ENCODE assay signal across 15 cellular contexts in genomic region chr14:68384881-68385280, GRCh38.
A peak's percentile ranks its signal among the peaks of the same experiment; 100 is the strongest.
DNase-seq lines count a peak whose midpoint lies in the region; ATAC-seq and TF ChIP-seq lines count a peak whose summit lies in the region.
"Had no signal": no experiment of that assay in that cellular context is flagged by ENCODE, and none has a peak within 500 bp of the region (broad histone marks: within the 10 kb centered on the region; RNA-seq: fewer than 3 reads in every experiment).

No MANE protein-coding gene starts in this region.

- no peaks in the 10 kb centered on the region for H3K9me3 ChIP-seq in colonic mucosa
- no peaks in the 10 kb centered on the region for H3K9me3 ChIP-seq in lower lobe of right lung
- H3K9me3 ChIP-seq in stomach, result no peaks in the 10 kb centered on the region
- H3K9me3 ChIP-seq in T-helper 17 cell (ENCODE audit: control insufficient read depth, low read length, poor library complexity, severe bottlenecking), result no peaks in the 10 kb centered on the region
- no peaks in the 10 kb centered on the region for H3K9me3 ChIP-seq in OCI-LY7 (ENCODE audit: low read length)
- H3K9me3 ChIP-seq: BLaER1 had no signal

- CTCF ChIA-PET in activated CD8-positive, alpha-beta T cell treated with anti-CD3 and anti-CD28 coated beads, Interleukin-2, amount 10 ng/mL, durations not matched to agents 7 days and 5 days (lab: Charles Lee), result interaction anchor here (0.9 kb wide), 1 partner anchor 56 kb away, joined by 3 read pairs; no protein-coding TSS in a partner anchor
- CTCF ChIA-PET in OCI-LY7 (lab: Charles Lee; ENCODE audit: unreplicated experiment), result no interaction called here

- WGBS in stomach, 5 donors, result 76 to 86% (median 84%) methylated on average over 9 of the region's 9 CpGs

- DNase-seq in MV-4-11 (lab: John Stamatoyannopoulos, UW) (peak; percentile 58), colonic mucosa (no peak), lower lobe of right lung (no peak), stomach (no peak), T-helper 17 cell (no peak), OCI-LY7 (ENCODE audit: low spot score) (no peak)
- no peak for DNase-seq in activated CD8-positive, alpha-beta T cell treated with anti-CD3 and anti-CD28 coated beads, Interleukin-2, amount 10 ng/mL, durations not matched to agents 7 days and 5 days
- DNase-seq: activated CD4-positive, alpha-beta T cell treated with anti-CD3 and anti-CD28 coated beads, Interleukin-2, amount 10 ng/mL, durations not matched to agents 7 days and 5 days; immature natural killer cell; natural killer cell; SW 1271 had no signal

- no peak overlapping the region for H3K4me2 ChIP-seq in OCI-LY7 (ENCODE audit: low read length)
- H3K4me2 ChIP-seq: BLaER1 had no signal

- intact Hi-C loops in colonic mucosa (cut with DNase I) (no loop called here), lower lobe of right lung (cut with DNase I) (no loop called here), stomach (cut with DNase I; ENCODE audit: low total_unique reads) (no loop called here), OCI-LY7 (cut with micrococcal nuclease; ENCODE audit: unreplicated experiment) (no loop called here)

- no peaks in the 10 kb centered on the region for H3K4me1 ChIP-seq in colonic mucosa
- peaks cover 45% of the 10 kb centered on the region for H3K4me1 ChIP-seq in lower lobe of right lung
- H3K4me1 ChIP-seq in stomach, result peaks cover 0 to 36% (median 24%) of the 10 kb centered on the region in 4 donors
- H3K4me1 ChIP-seq in OCI-LY7 (ENCODE audit: insufficient read depth, low read length, poor library complexity, severe bottlenecking), result peaks cover 19% of the 10 kb centered on the region

- H3K27me3 ChIP-seq in colonic mucosa (no peaks in the 10 kb centered on the region), lower lobe of right lung (ENCODE audit: low read depth) (no peaks in the 10 kb centered on the region), stomach (no peaks in the 10 kb centered on the region)
- H3K27me3 ChIP-seq: BLaER1, cardiac muscle cell had no signal

- H3K27ac ChIP-seq in colonic mucosa (peak overlapping the region; percentile 31), lower lobe of right lung (peak overlapping the region; percentile 76), stomach (peak overlapping the region in 4 of 5 donors; percentile 58 to 80 (median 76)), OCI-LY7 (ENCODE audit: low read depth, low read length, poor library complexity, severe bottlenecking) (no peak overlapping the region)
- H3K27ac ChIP-seq: BLaER1, cardiac muscle cell had no signal

- H3K79me2 ChIP-seq in OCI-LY7 (ENCODE audit: insufficient read depth, low read depth, low read length), result no peaks in the 10 kb centered on the region

- TF ChIP-seq EP300 in stomach (IDR thresholded peaks at IDR 0.05), result no peak

- no peaks in the 10 kb centered on the region for H3K9me3 Mint-ChIP-seq in activated CD8-positive, alpha-beta T cell treated with anti-CD3 and anti-CD28 coated beads, Interleukin-2, amount 10 ng/mL, durations not matched to agents 7 days and 5 days (ENCODE audit: insufficient read depth)
- H3K9me3 Mint-ChIP-seq: activated CD4-positive, alpha-beta T cell treated with anti-CD3 and anti-CD28 coated beads, Interleukin-2, amount 10 ng/mL, durations not matched to agents 7 days and 5 days; activated T-helper 2 cell treated with anti-CD3 and anti-CD28 coated beads, Interferon-gamma antibody, Interleukin-2, Interleukin-4, amounts not matched to agents 10 μg/mL and 5 μg/mL and 100 μg/mL, durations not matched to agents 14 hours and 24 hours and 36 hours; immature natural killer cell; natural killer cell had no signal

- BruUV-seq in OCI-LY7 (replicated peaks; lab: Mats Ljungman, UMichigan), result no TSS peak

- no peak overlapping the region for H3K27ac Mint-ChIP-seq in activated CD8-positive, alpha-beta T cell treated with anti-CD3 and anti-CD28 coated beads, Interleukin-2, amount 10 ng/mL, durations not matched to agents 7 days and 5 days
- no peak overlapping the region for H3K27ac Mint-ChIP-seq in T-helper 17 cell
- H3K27ac Mint-ChIP-seq: activated CD4-positive, alpha-beta T cell treated with anti-CD3 and anti-CD28 coated beads, Interleukin-2, amount 10 ng/mL, durations not matched to agents 7 days and 5 days; activated T-helper 2 cell treated with anti-CD3 and anti-CD28 coated beads, Interferon-gamma antibody, Interleukin-2, Interleukin-4, amounts not matched to agents 10 μg/mL and 5 μg/mL and 100 μg/mL, durations not matched to agents 14 hours and 24 hours and 36 hours; natural killer cell had no signal

- no peaks in the 10 kb centered on the region for H3K27me3 Mint-ChIP-seq in activated CD8-positive, alpha-beta T cell treated with anti-CD3 and anti-CD28 coated beads, Interleukin-2, amount 10 ng/mL, durations not matched to agents 7 days and 5 days (ENCODE audit: low read depth)
- no peaks in the 10 kb centered on the region for H3K27me3 Mint-ChIP-seq in T-helper 17 cell
- H3K27me3 Mint-ChIP-seq: activated CD4-positive, alpha-beta T cell treated with anti-CD3 and anti-CD28 coated beads, Interleukin-2, amount 10 ng/mL, durations not matched to agents 7 days and 5 days had no signal

- H3K36me3 Mint-ChIP-seq in activated CD8-positive, alpha-beta T cell treated with anti-CD3 and anti-CD28 coated beads, Interleukin-2, amount 10 ng/mL, durations not matched to agents 7 days and 5 days (ENCODE audit: low read depth), result no peaks in the 10 kb centered on the region
- H3K36me3 Mint-ChIP-seq in T-helper 17 cell (ENCODE audit: low read depth), result no peaks in the 10 kb centered on the region
- H3K36me3 Mint-ChIP-seq: immature natural killer cell, natural killer cell had no signal

- H4K20me1 ChIP-seq in OCI-LY7 (ENCODE audit: insufficient read depth, low read length), result no peaks in the 10 kb centered on the region
- H4K20me1 ChIP-seq: BLaER1 had no signal

- H3K4me3 Mint-ChIP-seq in activated CD8-positive, alpha-beta T cell treated with anti-CD3 and anti-CD28 coated beads, Interleukin-2, amount 10 ng/mL, durations not matched to agents 7 days and 5 days, result no peak overlapping the region
- H3K4me3 Mint-ChIP-seq in T-helper 17 cell, result no peak overlapping the region
- H3K4me3 Mint-ChIP-seq: activated CD4-positive, alpha-beta T cell treated with anti-CD3 and anti-CD28 coated beads, Interleukin-2, amount 10 ng/mL, durations not matched to agents 7 days and 5 days; immature natural killer cell; natural killer cell had no signal

- POLR2A ChIA-PET in activated CD8-positive, alpha-beta T cell treated with anti-CD3 and anti-CD28 coated beads, Interleukin-2, amount 10 ng/mL, durations not matched to agents 7 days and 5 days (lab: Charles Lee), result no interaction called here
- POLR2A ChIA-PET in OCI-LY7 (lab: Charles Lee), result no interaction called here

- H3K36me3 ChIP-seq in colonic mucosa, result no peaks in the 10 kb centered on the region
- no peaks in the 10 kb centered on the region for H3K36me3 ChIP-seq in lower lobe of right lung
- H3K36me3 ChIP-seq in stomach, result no peaks in the 10 kb centered on the region
- no peaks in the 10 kb centered on the region for H3K36me3 ChIP-seq in OCI-LY7 (ENCODE audit: insufficient read depth, low read length)
- H3K36me3 ChIP-seq: BLaER1, cardiac muscle cell had no signal

- no peaks in the 10 kb centered on the region for H3K9me2 ChIP-seq in OCI-LY7 (ENCODE audit: insufficient read depth, low read length)

- H3K4me3 ChIP-seq in colonic mucosa (no peak overlapping the region), lower lobe of right lung (no peak overlapping the region), stomach (no peak overlapping the region), OCI-LY7 (ENCODE audit: low read depth, low read length, poor library complexity, severe bottlenecking) (no peak overlapping the region)
- H3K4me3 ChIP-seq: BLaER1, cardiac muscle cell had no signal

- no peak overlapping the region for H3K9ac ChIP-seq in colonic mucosa (ENCODE audit: low read depth in 2 of 2, low read length in 2 of 2)
- H3K9ac ChIP-seq: BLaER1 had no signal

- H2AFZ ChIP-seq in OCI-LY7 (ENCODE audit: low read length), result no peak overlapping the region

- H3K4me1 Mint-ChIP-seq in activated CD8-positive, alpha-beta T cell treated with anti-CD3 and anti-CD28 coated beads, Interleukin-2, amount 10 ng/mL, durations not matched to agents 7 days and 5 days (ENCODE audit: low read depth), result peaks cover 8% of the 10 kb centered on the region
- peaks cover 19% of the 10 kb centered on the region for H3K4me1 Mint-ChIP-seq in T-helper 17 cell

- peak; percentile 11 to 17 for ATAC-seq in lower lobe of right lung
- no peak for ATAC-seq in activated CD8-positive, alpha-beta T cell treated with anti-CD3 and anti-CD28 coated beads, Interleukin-2, amount 10 ng/mL, durations not matched to agents 7 days and 5 days
- ATAC-seq in T-helper 17 cell, result no peak
- no peak for ATAC-seq in SK-N-SH treated with all-trans-retinoic acid at 6 μM for 48 hours
- ATAC-seq: natural killer cell had no signal

- TF ChIP-seq CTCF in colonic mucosa (IDR thresholded peaks at IDR 0.05) (no peak), lower lobe of right lung (IDR thresholded peaks at IDR 0.05) (no peak), stomach (IDR thresholded peaks at IDR 0.05) (no peak), OCI-LY7 (conservative IDR thresholded peaks at IDR 0.05; ENCODE audit: low read length) (no peak)

- no peak for TF ChIP-seq POLR2A in stomach (IDR thresholded peaks at IDR 0.05)

TF ChIP-seq in SK-N-SH treated with all-trans-retinoic acid at 6 μM for 48 hours, 23 proteins besides CTCF, POLR2A, EP300 and RAD21 (continues in another document):
- no peak for TF ChIP-seq ZNF8 (CRISPR knock-in tag; IDR thresholded peaks at IDR 0.05)
- TF ChIP-seq OSR1 (CRISPR knock-in tag; IDR thresholded peaks at IDR 0.05), result no peak
- no peak for TF ChIP-seq ZNF70 (CRISPR knock-in tag; IDR thresholded peaks at IDR 0.05)
- TF ChIP-seq TCF4 (CRISPR knock-in tag; IDR thresholded peaks at IDR 0.05; ENCODE audit: borderline replicate concordance), result no peak
- TF ChIP-seq ZC3H10 (CRISPR knock-in tag; IDR thresholded peaks at IDR 0.05), result no peak
- no peak for TF ChIP-seq ZFP30 (CRISPR knock-in tag; IDR thresholded peaks at IDR 0.05)
- no peak for TF ChIP-seq SNAI2 (CRISPR knock-in tag; IDR thresholded peaks at IDR 0.05)
- TF ChIP-seq CREB5 (CRISPR knock-in tag; IDR thresholded peaks at IDR 0.05; ENCODE audit: low read depth), result no peak
- no peak for TF ChIP-seq ZFP3 (CRISPR knock-in tag; IDR thresholded peaks at IDR 0.05)
- no peak for TF ChIP-seq CSDC2 (CRISPR knock-in tag; IDR thresholded peaks at IDR 0.05)

Comparison
In these comparisons a context has a peak if more than half of its experiments do, and no peak if none do; other contexts are left out.
1. ATAC-seq: peak in lower lobe of right lung (2 of 2); none in activated CD8-positive, alpha-beta T cell treated with anti-CD3 and anti-CD28 coated beads, Interleukin-2, amount 10 ng/mL, durations not matched to agents 7 days and 5 days (single experiment), T-helper 17 cell (single experiment) and SK-N-SH treated with all-trans-retinoic acid at 6 μM for 48 hours (single experiment).